ENCODE assay signal across 28 cellular contexts in the genomic region with DNA sequence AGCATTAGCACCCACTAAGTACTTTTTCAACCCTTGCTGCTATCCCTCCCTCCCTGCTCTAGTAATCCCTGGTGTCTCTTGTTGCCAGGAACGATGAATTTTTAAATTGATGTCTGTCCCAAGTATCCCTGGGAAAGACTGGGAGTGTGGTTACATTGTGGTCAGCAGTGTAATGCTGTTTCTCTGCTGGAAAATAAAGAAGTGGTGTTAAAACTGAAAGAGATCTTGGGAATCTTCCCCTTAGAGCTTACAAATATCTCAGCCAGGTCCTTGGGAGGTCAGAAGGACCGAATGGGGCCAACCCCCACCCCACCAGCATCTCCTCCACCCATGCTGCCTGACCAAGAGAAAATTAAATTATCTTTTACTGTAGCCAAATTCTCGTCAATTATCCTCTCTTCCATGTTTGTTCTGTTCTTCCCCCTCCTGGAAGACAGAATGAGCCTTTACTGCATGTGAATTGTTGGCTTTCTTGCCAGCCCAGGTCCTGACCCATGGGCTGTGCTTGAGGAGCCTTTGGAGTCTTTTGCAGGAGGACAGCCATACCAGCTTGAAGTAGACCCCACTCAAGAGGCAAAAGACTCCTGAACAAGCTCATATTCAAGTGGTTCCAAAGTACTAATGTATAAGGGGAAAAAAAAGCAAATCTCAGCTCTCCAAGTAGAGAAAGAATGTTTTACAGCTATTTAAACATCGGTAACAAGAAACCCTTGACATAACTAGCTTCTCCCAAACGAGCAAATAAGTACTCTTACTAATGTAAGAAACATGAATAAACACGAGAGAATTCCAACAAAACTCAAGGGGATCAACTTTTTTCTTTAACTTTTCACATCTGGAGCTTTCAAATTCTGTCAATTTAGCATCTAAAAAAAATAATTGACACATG.
DNase-seq lines count a peak whose midpoint lies in the region; ATAC-seq and TF ChIP-seq lines count a peak whose summit lies in the region.
"Had no signal": no experiment of that assay in that cellular context is flagged by ENCODE, and none has a peak within 500 bp of the region (broad histone marks: within the 10 kb centered on the region; RNA-seq: fewer than 3 reads in every experiment).

No MANE protein-coding gene starts in this region.

- H3K36me3 ChIP-seq in hepatocyte (replicated peaks; ENCODE audit: insufficient read depth, low read depth), result no peaks in the 10 kb centered on the region
- no peaks in the 10 kb centered on the region for H3K36me3 ChIP-seq in skeletal muscle tissue (ENCODE audit: control insufficient read depth in 3 of 3, insufficient read depth in 3 of 3, low read length in 3 of 3)
- H3K36me3 ChIP-seq: esophagus squamous epithelium, heart left ventricle, right atrium auricular region, SJCRH30 had no signal

- no peaks in the 10 kb centered on the region for H3K79me2 ChIP-seq in hepatocyte

- H3K27ac ChIP-seq in hepatocyte (peak overlapping the region; percentile 71), skeletal muscle tissue (ENCODE audit: low read depth, low read length) (peak overlapping the region; percentile 49)
- H3K27ac ChIP-seq: esophagus squamous epithelium, right atrium auricular region, SJCRH30, testis had no signal

- H3K4me3 Mint-ChIP-seq in activated CD8-positive, alpha-beta T cell treated with anti-CD3 and anti-CD28 coated beads for 36 hours, result no peak overlapping the region
- H3K4me3 Mint-ChIP-seq: activated B cell treated with CpG ODN at 0.5 μM for 24 hours; activated naive CD4-positive, alpha-beta T cell treated with anti-CD3 and anti-CD28 coated beads, Interleukin-2, amount 10 ng/mL, durations not matched to agents 7 days and 5 days; effector memory CD8-positive, alpha-beta T cell; stimulated activated naive B cell treated with anti-CD40 and anti-IgM and Interleukin-4, amounts not matched to agents 10 μg/mL and 1 μg/mL and 100 μg/mL, for 72 hours had no signal

- intact Hi-C loops in activated CD8-positive, alpha-beta T cell treated with anti-CD3 and anti-CD28 coated beads for 36 hours (cut with micrococcal nuclease), result no loop called here

- H2AFZ ChIP-seq in hepatocyte, result no peak overlapping the region

- no peak for ATAC-seq in activated CD8-positive, alpha-beta T cell treated with anti-CD3 and anti-CD28 coated beads for 36 hours
- ATAC-seq: effector memory CD8-positive, alpha-beta T cell; PC-3; stimulated activated naive B cell treated with anti-CD40 and anti-IgM and Interleukin-4, amounts not matched to agents 10 μg/mL and 1 μg/mL and 100 μg/mL, for 72 hours had no signal

- no peaks in the 10 kb centered on the region for H3K9me2 ChIP-seq in hepatocyte (replicated peaks; ENCODE audit: insufficient read depth)

- H3K9ac ChIP-seq in skeletal muscle tissue (ENCODE audit: low read depth in 1 of 3, low read length in 3 of 3), result no peak overlapping the region

- no peak overlapping the region for H3K4me2 ChIP-seq in hepatocyte

- 47% methylated on average over 6 of the region's 6 CpGs for WGBS in hepatocyte (ENCODE audit: low lambda C conversion rate, missing lambda C conversion rate)

- no peaks in the 10 kb centered on the region for H4K20me1 ChIP-seq in hepatocyte (ENCODE audit: insufficient read depth, poor library complexity, severe bottlenecking)

- H3K27me3 ChIP-seq in hepatocyte, result no peaks in the 10 kb centered on the region
- H3K27me3 ChIP-seq in skeletal muscle tissue (ENCODE audit: control insufficient read depth in 3 of 3, insufficient read depth in 3 of 3, low read length in 3 of 3), result no peaks in the 10 kb centered on the region
- H3K27me3 ChIP-seq: esophagus squamous epithelium, heart left ventricle, right atrium auricular region, SJCRH30, testis had no signal

- H3K27ac Mint-ChIP-seq in activated CD8-positive, alpha-beta T cell treated with anti-CD3 and anti-CD28 coated beads for 36 hours, result no peak overlapping the region
- H3K27ac Mint-ChIP-seq: activated B cell treated with CpG ODN at 0.5 μM for 24 hours; activated naive CD4-positive, alpha-beta T cell treated with anti-CD3 and anti-CD28 coated beads, Interleukin-2, amount 10 ng/mL, durations not matched to agents 7 days and 5 days; effector memory CD8-positive, alpha-beta T cell; stimulated activated naive B cell treated with anti-CD40 and anti-IgM and Interleukin-4, amounts not matched to agents 10 μg/mL and 1 μg/mL and 100 μg/mL, for 72 hours had no signal

- TF ChIP-seq CTCF in hepatocyte (IDR thresholded peaks at IDR 0.05; ENCODE audit: poor library complexity), result no peak
- TF ChIP-seq CTCF in activated CD8-positive, alpha-beta T cell treated with anti-CD3 and anti-CD28 coated beads for 36 hours (IDR thresholded peaks at IDR 0.05), result no peak

- no peaks in the 10 kb centered on the region for H3K36me3 Mint-ChIP-seq in activated CD8-positive, alpha-beta T cell treated with anti-CD3 and anti-CD28 coated beads for 36 hours (ENCODE audit: low read depth)
- H3K36me3 Mint-ChIP-seq: activated naive CD4-positive, alpha-beta T cell treated with anti-CD3 and anti-CD28 coated beads, Interleukin-2, amount 10 ng/mL, durations not matched to agents 7 days and 5 days; stimulated activated naive B cell treated with anti-CD40 and anti-IgM and Interleukin-4, amounts not matched to agents 10 μg/mL and 1 μg/mL and 100 μg/mL, for 72 hours had no signal

- DNase-seq in AG20443 (ENCODE audit: low spot score) (peak; percentile 15), astrocyte of the hippocampus (ENCODE audit: low read depth, low spot score) (peak; percentile 41), hepatocyte (ENCODE audit: low spot score) (no peak), HCEC 1CT (no peak), GF-D8 (lab: John Stamatoyannopoulos, UW) (no peak)
- no peak for DNase-seq in activated CD8-positive, alpha-beta T cell treated with anti-CD3 and anti-CD28 coated beads for 36 hours
- no peak for DNase-seq in activated CD4-positive, alpha-beta T cell treated with anti-CD3 and anti-CD28 coated beads, Interleukin-2, amount 50 U/mL, for 1 hour
- DNase-seq: activated B cell treated with CpG ODN at 0.5 μM for 24 hours; activated CD8-positive, alpha-beta memory T cell treated with anti-CD3 and anti-CD28 coated beads for 24 hours; activated naive CD4-positive, alpha-beta T cell treated with anti-CD3 and anti-CD28 coated beads, Interleukin-2, amount 10 ng/mL, durations not matched to agents 7 days and 5 days; activated T-cell treated with anti-CD3 and anti-CD28 coated beads, Interleukin-2, amount 50 U/mL, for 48 hours; AML-193; aorta; DMS53; effector memory CD8-positive, alpha-beta T cell; esophagus squamous epithelium; heart left ventricle; NCI-H1048; NCI-H1930; NCI-H2227 treated with DMSO at 0.1 percent for 48 hours; NCI-H774; PC-3; SJCRH30; stimulated activated CD4-positive, alpha-beta T cell treated with anti-CD3 and anti-CD28 coated beads, Interleukin-1b, Interleukin-23, amount 100 ng/mL, for 48 hours; stimulated activated naive B cell treated with anti-CD40 and anti-IgM and Interleukin-4, amounts not matched to agents 10 μg/mL and 1 μg/mL and 100 μg/mL, for 72 hours; testis had no signal

- H3K4me3 ChIP-seq in hepatocyte (no peak overlapping the region), skeletal muscle tissue (ENCODE audit: low read length in 3 of 3) (no peak overlapping the region)
- H3K4me3 ChIP-seq: esophagus squamous epithelium, heart left ventricle, right atrium auricular region, SJCRH30, testis had no signal

- CTCF ChIA-PET in activated CD8-positive, alpha-beta T cell treated with anti-CD3 and anti-CD28 coated beads for 36 hours (lab: Charles Lee), result no interaction called here

- H3K4me1 ChIP-seq in hepatocyte (ENCODE audit: insufficient read depth) (no peaks in the 10 kb centered on the region), skeletal muscle tissue (ENCODE audit: control insufficient read depth in 3 of 3, insufficient read depth in 3 of 3, low read length in 3 of 3) (no peaks in the 10 kb centered on the region)
- H3K4me1 ChIP-seq: esophagus squamous epithelium, right atrium auricular region, SJCRH30, testis had no signal

- H3K9me3 ChIP-seq in hepatocyte (ENCODE audit: low read depth) (no peaks in the 10 kb centered on the region), skeletal muscle tissue (ENCODE audit: control insufficient read depth in 3 of 3, low read length in 3 of 3) (no peaks in the 10 kb centered on the region)
- H3K9me3 ChIP-seq: esophagus squamous epithelium, heart left ventricle, right atrium auricular region, SJCRH30, testis had no signal

- no peaks in the 10 kb centered on the region for H3K9me3 Mint-ChIP-seq in activated CD8-positive, alpha-beta T cell treated with anti-CD3 and anti-CD28 coated beads for 36 hours
- H3K9me3 Mint-ChIP-seq: activated B cell treated with CpG ODN at 0.5 μM for 24 hours; activated naive CD4-positive, alpha-beta T cell treated with anti-CD3 and anti-CD28 coated beads, Interleukin-2, amount 10 ng/mL, durations not matched to agents 7 days and 5 days; effector memory CD8-positive, alpha-beta T cell; stimulated activated naive B cell treated with anti-CD40 and anti-IgM and Interleukin-4, amounts not matched to agents 10 μg/mL and 1 μg/mL and 100 μg/mL, for 72 hours had no signal

- H3K4me1 Mint-ChIP-seq in activated CD8-positive, alpha-beta T cell treated with anti-CD3 and anti-CD28 coated beads for 36 hours (ENCODE audit: low read depth), result no peaks in the 10 kb centered on the region
- H3K4me1 Mint-ChIP-seq: activated B cell treated with CpG ODN at 0.5 μM for 24 hours; activated naive CD4-positive, alpha-beta T cell treated with anti-CD3 and anti-CD28 coated beads, Interleukin-2, amount 10 ng/mL, durations not matched to agents 7 days and 5 days; stimulated activated naive B cell treated with anti-CD40 and anti-IgM and Interleukin-4, amounts not matched to agents 10 μg/mL and 1 μg/mL and 100 μg/mL, for 72 hours had no signal

- H3K27me3 Mint-ChIP-seq in activated CD8-positive, alpha-beta T cell treated with anti-CD3 and anti-CD28 coated beads for 36 hours, result no peaks in the 10 kb centered on the region
- H3K27me3 Mint-ChIP-seq: activated B cell treated with CpG ODN at 0.5 μM for 24 hours; activated naive CD4-positive, alpha-beta T cell treated with anti-CD3 and anti-CD28 coated beads, Interleukin-2, amount 10 ng/mL, durations not matched to agents 7 days and 5 days; effector memory CD8-positive, alpha-beta T cell; stimulated activated naive B cell treated with anti-CD40 and anti-IgM and Interleukin-4, amounts not matched to agents 10 μg/mL and 1 μg/mL and 100 μg/mL, for 72 hours had no signal

- POLR2A ChIA-PET in activated CD8-positive, alpha-beta T cell treated with anti-CD3 and anti-CD28 coated beads for 36 hours (lab: Charles Lee), result no interaction called here

Comparison
In these comparisons a context has a peak if more than half of its experiments do, and no peak if none do; other contexts are left out.
1. DNase-seq: peak in AG20443 (single experiment) and astrocyte of the hippocampus (single experiment); none in hepatocyte (single experiment), activated CD8-positive, alpha-beta T cell treated with anti-CD3 and anti-CD28 coated beads for 36 hours (single experiment), activated CD4-positive, alpha-beta T cell treated with anti-CD3 and anti-CD28 coated beads, Interleukin-2, amount 50 U/mL, for 1 hour (single experiment), HCEC 1CT (single experiment) and GF-D8 (single experiment).